ENCODE assay signal across 8 cellular contexts in the genomic region with DNA sequence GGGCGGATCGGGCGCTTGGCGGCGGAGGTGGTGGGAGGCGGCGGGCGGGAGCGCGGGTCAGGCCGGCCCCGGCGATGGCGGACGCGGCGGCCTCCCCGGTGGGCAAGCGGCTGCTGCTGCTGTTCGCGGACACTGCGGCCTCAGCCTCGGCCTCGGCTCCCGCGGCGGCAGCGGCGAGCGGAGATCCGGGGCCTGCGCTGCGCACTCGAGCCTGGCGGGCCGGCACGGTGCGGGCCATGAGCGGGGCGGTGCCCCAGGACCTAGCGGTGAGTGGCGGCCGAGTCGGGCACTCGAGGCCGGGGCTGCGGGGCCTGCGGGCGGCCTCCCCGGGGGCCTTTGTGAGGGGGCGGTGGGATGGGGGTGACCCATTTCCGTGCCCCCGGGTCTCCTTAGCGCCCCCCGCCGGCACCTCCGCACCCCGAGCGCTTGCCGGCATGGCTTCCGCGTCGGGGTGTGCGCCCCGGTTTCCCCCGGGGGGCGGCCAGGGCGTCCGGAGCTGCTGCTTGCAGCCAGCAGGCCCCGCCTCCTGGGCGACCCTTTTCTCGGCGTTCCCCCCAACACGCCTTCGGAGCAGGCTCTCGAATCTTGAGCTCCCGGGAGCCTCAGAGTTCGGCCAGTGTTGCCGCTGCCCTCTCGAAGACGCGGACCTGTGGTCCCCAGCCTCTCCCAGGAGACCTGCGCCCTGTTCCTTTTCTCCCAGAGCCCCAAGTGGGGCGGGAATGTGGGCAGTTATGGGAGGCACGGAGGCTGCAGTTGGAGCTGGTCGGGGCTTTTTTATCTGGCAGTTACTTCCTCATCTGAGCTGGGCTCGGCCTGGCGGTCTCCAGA. TPM values are rescaled to one million over a fixed set of nuclear protein-coding genes. Genes with fewer than 3 reads are reported as not detected.
DNase-seq lines count a peak whose midpoint lies in the region; ATAC-seq and TF ChIP-seq lines count a peak whose summit lies in the region.

No MANE protein-coding gene starts in this region.

- peak overlapping the region; percentile 97 for H3K4me3 Mint-ChIP-seq in CD8-positive, alpha-beta T cell
- peak overlapping the region; percentile 98 for H3K4me3 Mint-ChIP-seq in activated naive CD8-positive, alpha-beta T cell
- H3K4me3 Mint-ChIP-seq in progenitor cell of endocrine pancreas (ENCODE audit: low read depth), result peak overlapping the region; percentile 92

- peak overlapping the region; percentile 83 for H3K27ac ChIP-seq in CD8-positive, alpha-beta T cell (ENCODE audit: low read depth, low read length)
- peak overlapping the region; percentile 92 to 99 (median 97) for H3K27ac ChIP-seq in heart left ventricle
- H3K27ac ChIP-seq in urinary bladder (ENCODE audit: low read depth), result peak overlapping the region; percentile 100

- no peaks in the 10 kb centered on the region for H3K9me3 ChIP-seq in CD8-positive, alpha-beta T cell (ENCODE audit: low read length)
- peaks cover 0 to 9% (median 0%) of the 10 kb centered on the region in 12 donors for H3K9me3 ChIP-seq in heart left ventricle

- H3K4me3 ChIP-seq in CD8-positive, alpha-beta T cell (ENCODE audit: low read depth, low read length), result peak overlapping the region; percentile 97
- peak overlapping the region; percentile 67 to 99 (median 96) for H3K4me3 ChIP-seq in heart left ventricle
- H3K4me3 ChIP-seq in urinary bladder (ENCODE audit: low read depth, low read length), result peak overlapping the region; percentile 99

- peaks cover 22% of the 10 kb centered on the region for H3K36me3 Mint-ChIP-seq in CD8-positive, alpha-beta T cell
- H3K36me3 Mint-ChIP-seq in activated naive CD8-positive, alpha-beta T cell, result peaks cover 3% of the 10 kb centered on the region
- H3K36me3 Mint-ChIP-seq in progenitor cell of endocrine pancreas (ENCODE audit: insufficient read depth), result peaks cover 22% of the 10 kb centered on the region

- peak; percentile 54 for ATAC-seq in CD8-positive, alpha-beta T cell
- ATAC-seq in GM19397 (IDR thresholded peaks at IDR 0.05; ENCODE audit: unreplicated experiment), result peak; percentile 42
- peak; percentile 26 for ATAC-seq in HG03565 (IDR thresholded peaks at IDR 0.05; ENCODE audit: unreplicated experiment)
- peak in 3 of 4 donors; percentile 65 to 75 (median 69) for ATAC-seq in heart left ventricle

- CTCF ChIA-PET in CD8-positive, alpha-beta T cell (lab: Charles Lee), result interaction anchor here (0.5 to 9.1 kb wide), 25 partner anchors 8 to 850 kb away, joined by 3 to 154 read pairs (median 4); a partner anchor contains a TSS

- peaks cover 5% of the 10 kb centered on the region for H3K9me3 Mint-ChIP-seq in CD8-positive, alpha-beta T cell
- H3K9me3 Mint-ChIP-seq in activated naive CD8-positive, alpha-beta T cell (ENCODE audit: low read depth), result peaks cover 4% of the 10 kb centered on the region
- peaks cover 13% of the 10 kb centered on the region for H3K9me3 Mint-ChIP-seq in progenitor cell of endocrine pancreas (ENCODE audit: low read depth)

- peak overlapping the region; percentile 97 for H3K27ac Mint-ChIP-seq in CD8-positive, alpha-beta T cell
- H3K27ac Mint-ChIP-seq in activated naive CD8-positive, alpha-beta T cell, result peak overlapping the region; percentile 92
- H3K27ac Mint-ChIP-seq in progenitor cell of endocrine pancreas, result peak overlapping the region; percentile 96

- no peaks in the 10 kb centered on the region for H3K27me3 Mint-ChIP-seq in CD8-positive, alpha-beta T cell (ENCODE audit: low read depth)
- no peaks in the 10 kb centered on the region for H3K27me3 Mint-ChIP-seq in activated naive CD8-positive, alpha-beta T cell
- H3K27me3 Mint-ChIP-seq in progenitor cell of endocrine pancreas, result no peaks in the 10 kb centered on the region

- intact Hi-C loops in CD8-positive, alpha-beta T cell (cut with DNase I, micrococcal nuclease), result loop anchor here (1.0 to 5.0 kb wide), 15 partner anchors 15 to 1049 kb away; a partner anchor contains a TSS
- intact Hi-C loops in heart left ventricle (cut with DNase I), result loop anchor here in 1 of 10 donors (10.0 kb wide), 1 partner anchor 52 kb away; no protein-coding TSS in a partner anchor

- POLR2A ChIA-PET in CD8-positive, alpha-beta T cell (lab: Charles Lee), result interaction anchor here (0.7 to 5.0 kb wide), 16 partner anchors 14 to 940 kb away, joined by 3 to 145 read pairs (median 5); a partner anchor contains a TSS

- WGBS in heart left ventricle, 4 donors, result 0% methylated on average over 20 to 88 of the region's 88 CpGs
- WGBS in urinary bladder, result under 1% methylated on average over 87 of the region's 88 CpGs

- TF ChIP-seq CTCF in CD8-positive, alpha-beta T cell (IDR thresholded peaks at IDR 0.05), result no peak
- TF ChIP-seq CTCF in heart left ventricle (IDR thresholded peaks at IDR 0.05), result peak in 8 of 12 donors; percentile 22 to 65 (median 38)
- TF ChIP-seq CTCF in progenitor cell of endocrine pancreas (IDR thresholded peaks at IDR 0.05; ENCODE audit: unreplicated experiment), result peak; percentile 25

- peaks cover 50% of the 10 kb centered on the region for H3K4me1 Mint-ChIP-seq in CD8-positive, alpha-beta T cell (ENCODE audit: low read depth)
- H3K4me1 Mint-ChIP-seq in activated naive CD8-positive, alpha-beta T cell (ENCODE audit: low read depth), result peaks cover 47% of the 10 kb centered on the region
- H3K4me1 Mint-ChIP-seq in progenitor cell of endocrine pancreas (ENCODE audit: low read depth), result peaks cover 18% of the 10 kb centered on the region

- H3K4me1 ChIP-seq in CD8-positive, alpha-beta T cell (ENCODE audit: insufficient read depth, low read length), result peaks cover 34% of the 10 kb centered on the region
- H3K4me1 ChIP-seq in heart left ventricle (peaks cover 0 to 64% (median 36%) of the 10 kb centered on the region in 12 donors), urinary bladder (ENCODE audit: insufficient read depth) (peaks cover 2% of the 10 kb centered on the region)

- DNase-seq in CD8-positive, alpha-beta T cell, result peak; percentile 48 to 83 (median 77)
- DNase-seq in SKM-1 (lab: John Stamatoyannopoulos, UW; ENCODE audit: unreplicated experiment) (peak; percentile 68), heart left ventricle (peak; percentile 59 to 81 (median 69)), progenitor cell of endocrine pancreas (ENCODE audit: low spot score, unreplicated experiment) (peak; percentile 45)

- peak in 1 of 2 donors; percentile 26 for TF ChIP-seq POLR2A in heart left ventricle (IDR thresholded peaks at IDR 0.05)

- peaks cover 3% of the 10 kb centered on the region for H3K36me3 ChIP-seq in CD8-positive, alpha-beta T cell (ENCODE audit: insufficient read depth, low read length)
- H3K36me3 ChIP-seq in heart left ventricle, result peaks cover 0 to 16% (median 10%) of the 10 kb centered on the region in 9 donors
- H3K36me3 ChIP-seq in urinary bladder (ENCODE audit: insufficient read depth), result no peaks in the 10 kb centered on the region

- no peaks in the 10 kb centered on the region for H3K27me3 ChIP-seq in CD8-positive, alpha-beta T cell (ENCODE audit: insufficient read depth, low read length)
- no peaks in the 10 kb centered on the region for H3K27me3 ChIP-seq in heart left ventricle

RNA-seq across cellular contexts. Expression of a gene that starts 0.5 kb away (rescaled TPM):
- total RNA-seq in CD8-positive, alpha-beta T cell, result 10 to 100 TPM; 60.2 to 60.3 TPM
- total RNA-seq in heart left ventricle (10 to 100 TPM; 31.9 to 65.1 (median 52.6) TPM), progenitor cell of endocrine pancreas (118 and 126 TPM in 2 replicates), urinary bladder (68.7 TPM)
- polyA plus RNA-seq in heart left ventricle (10 to 100 TPM; 17.0 to 18.2 TPM), urinary bladder (36.2 TPM)

RNA-seq across cellular contexts. Expression of a gene that starts 14.9 kb away (rescaled TPM):
- total RNA-seq in CD8-positive, alpha-beta T cell, result 10 to 100 TPM; 99.8 to 99.9 TPM
- total RNA-seq in heart left ventricle (10 to 100 TPM; 21.5 to 41.0 (median 26.2) TPM), progenitor cell of endocrine pancreas (56.6 TPM in 2 replicates), urinary bladder (20.3 TPM)
- polyA plus RNA-seq in heart left ventricle (10 to 100 TPM; 15.0 to 18.3 TPM), urinary bladder (22.9 TPM)

RNA-seq across cellular contexts. Expression of a gene that starts 21.3 kb away (rescaled TPM):
- total RNA-seq in CD8-positive, alpha-beta T cell, result not detected
- total RNA-seq in heart left ventricle, result 1 to 10 TPM in 1 of 9 donors, under 1 TPM in 3, not detected in 5; 0.19 to 2.5 (median 0.58) TPM
- polyA plus RNA-seq in heart left ventricle, result under 1 TPM in 1 of 2 donors, not detected in 1; 0.08 TPM
- 10.6 and 11.5 TPM in 2 replicates for total RNA-seq in progenitor cell of endocrine pancreas
- total RNA-seq in urinary bladder, result 6.1 TPM
- polyA plus RNA-seq in urinary bladder, result 0.13 TPM

Comparison
In these comparisons a context has a peak if more than half of its experiments do, and no peak if none do; other contexts are left out.
1. Peak in every context shown above with its lines: DNase-seq, ATAC-seq, H3K4me3 ChIP-seq and H3K27ac ChIP-seq.